Comparison of ENCODE assay signal across 8 cellular contexts in genomic region chr3:186108106-186108940, GRCh38. TPM values are rescaled to one million over a fixed set of nuclear protein-coding genes. Genes with fewer than 3 reads are reported as not detected.
DNase-seq lines count a peak whose midpoint lies in the region; ATAC-seq and TF ChIP-seq lines count a peak whose summit lies in the region.

No MANE protein-coding gene starts in this region.

- ATAC-seq in activated CD8-positive, alpha-beta T cell treated with anti-CD3 and anti-CD28 coated beads, Interleukin-2, amount 10 ng/mL, durations not matched to agents 7 days and 5 days, result no peak
- no peak for ATAC-seq in naive thymus-derived CD4-positive, alpha-beta T cell
- ATAC-seq in aorta (ENCODE audit: low FRiP score), result peak; percentile 13
- no peak for ATAC-seq in HG02884 (IDR thresholded peaks at IDR 0.05; ENCODE audit: unreplicated experiment)

- H3K36me3 Mint-ChIP-seq in activated CD8-positive, alpha-beta T cell treated with anti-CD3 and anti-CD28 coated beads, Interleukin-2, amount 10 ng/mL, durations not matched to agents 7 days and 5 days (ENCODE audit: low read depth), result no peaks in the 10 kb centered on the region
- no peaks in the 10 kb centered on the region for H3K36me3 Mint-ChIP-seq in naive thymus-derived CD4-positive, alpha-beta T cell

- H3K4me3 ChIP-seq in NB4 (ENCODE audit: low read depth, low read length), result peak overlapping the region; percentile 81
- H3K4me3 ChIP-seq in naive thymus-derived CD4-positive, alpha-beta T cell (ENCODE audit: low read length), result peak overlapping the region; percentile 71
- H3K4me3 ChIP-seq in aorta (ENCODE audit: low read length in 2 of 2), result peak overlapping the region; percentile 75 to 81

- POLR2A ChIA-PET in activated CD8-positive, alpha-beta T cell treated with anti-CD3 and anti-CD28 coated beads, Interleukin-2, amount 10 ng/mL, durations not matched to agents 7 days and 5 days (lab: Charles Lee), result no interaction called here
- POLR2A ChIA-PET in naive thymus-derived CD4-positive, alpha-beta T cell (lab: Charles Lee), result no interaction called here

- no peak for TF ChIP-seq POLR2A in NB4 (IDR thresholded peaks at IDR 0.05; ENCODE audit: extremely low read depth, insufficient read length)

- H3K27ac ChIP-seq in naive thymus-derived CD4-positive, alpha-beta T cell (ENCODE audit: low read depth, low read length), result no peak overlapping the region
- peak overlapping the region in 1 of 2 donors; percentile 23 for H3K27ac ChIP-seq in aorta (ENCODE audit: low read depth in 1 of 2, low read length in 2 of 2)

- H3K4me3 Mint-ChIP-seq in activated CD8-positive, alpha-beta T cell treated with anti-CD3 and anti-CD28 coated beads, Interleukin-2, amount 10 ng/mL, durations not matched to agents 7 days and 5 days, result peak overlapping the region; percentile 91
- peak overlapping the region; percentile 85 to 97 (median 88) for H3K4me3 Mint-ChIP-seq in naive thymus-derived CD4-positive, alpha-beta T cell

- WGBS in aorta, 2 donors, result 1% methylated on average over 67 to 69 of the region's 69 CpGs

- H3K9me3 Mint-ChIP-seq in activated CD8-positive, alpha-beta T cell treated with anti-CD3 and anti-CD28 coated beads, Interleukin-2, amount 10 ng/mL, durations not matched to agents 7 days and 5 days (ENCODE audit: insufficient read depth), result no peaks in the 10 kb centered on the region
- H3K9me3 Mint-ChIP-seq in naive thymus-derived CD4-positive, alpha-beta T cell, result peaks cover 0 to 5% (median 0%) of the 10 kb centered on the region in 11 donors

- H3K9me3 ChIP-seq in naive thymus-derived CD4-positive, alpha-beta T cell (ENCODE audit: control insufficient read depth in 2 of 3, low read length in 3 of 3), result no peaks in the 10 kb centered on the region
- no peaks in the 10 kb centered on the region for H3K9me3 ChIP-seq in aorta (ENCODE audit: control insufficient read depth, low read length)

- H3K4me1 Mint-ChIP-seq in activated CD8-positive, alpha-beta T cell treated with anti-CD3 and anti-CD28 coated beads, Interleukin-2, amount 10 ng/mL, durations not matched to agents 7 days and 5 days (ENCODE audit: low read depth), result peaks cover 36% of the 10 kb centered on the region
- peaks cover 34 to 38% (median 38%) of the 10 kb centered on the region in 7 donors for H3K4me1 Mint-ChIP-seq in naive thymus-derived CD4-positive, alpha-beta T cell

- H3K27ac Mint-ChIP-seq in activated CD8-positive, alpha-beta T cell treated with anti-CD3 and anti-CD28 coated beads, Interleukin-2, amount 10 ng/mL, durations not matched to agents 7 days and 5 days, result no peak overlapping the region
- peak overlapping the region in 1 of 9 donors; percentile 59 for H3K27ac Mint-ChIP-seq in naive thymus-derived CD4-positive, alpha-beta T cell

- H3K27me3 ChIP-seq in naive thymus-derived CD4-positive, alpha-beta T cell (ENCODE audit: control insufficient read depth in 2 of 2, insufficient read depth in 2 of 2, low read length in 2 of 2), result peaks cover 22 to 54% of the 10 kb centered on the region in 2 donors
- no peaks in the 10 kb centered on the region for H3K27me3 ChIP-seq in aorta (ENCODE audit: control insufficient read depth in 1 of 2, insufficient read depth in 2 of 2, low read length in 1 of 2)

- H3K4me1 ChIP-seq in naive thymus-derived CD4-positive, alpha-beta T cell (ENCODE audit: control insufficient read depth in 2 of 2, insufficient read depth in 2 of 2, low read length in 2 of 2), result peaks cover 23 to 35% of the 10 kb centered on the region in 2 donors
- no peaks in the 10 kb centered on the region for H3K4me1 ChIP-seq in aorta (ENCODE audit: control insufficient read depth in 1 of 2, insufficient read depth in 2 of 2, low read length in 2 of 2)

- peaks cover 83% of the 10 kb centered on the region for H3K27me3 Mint-ChIP-seq in activated CD8-positive, alpha-beta T cell treated with anti-CD3 and anti-CD28 coated beads, Interleukin-2, amount 10 ng/mL, durations not matched to agents 7 days and 5 days (ENCODE audit: low read depth)
- H3K27me3 Mint-ChIP-seq in naive thymus-derived CD4-positive, alpha-beta T cell, result peaks cover 82 to 87% (median 86%) of the 10 kb centered on the region in 5 donors

- CTCF ChIA-PET in activated CD8-positive, alpha-beta T cell treated with anti-CD3 and anti-CD28 coated beads, Interleukin-2, amount 10 ng/mL, durations not matched to agents 7 days and 5 days (lab: Charles Lee), result no interaction called here
- CTCF ChIA-PET in naive thymus-derived CD4-positive, alpha-beta T cell (lab: Charles Lee), result no interaction called here

- no peaks in the 10 kb centered on the region for H3K36me3 ChIP-seq in naive thymus-derived CD4-positive, alpha-beta T cell (ENCODE audit: control insufficient read depth in 2 of 3, insufficient read depth in 3 of 3, low read length in 3 of 3)
- H3K36me3 ChIP-seq in aorta (ENCODE audit: control insufficient read depth in 1 of 2, insufficient read depth in 2 of 2, low read length in 1 of 2), result peaks cover 0 to 1% of the 10 kb centered on the region in 2 donors

- DNase-seq in NCI-H1436 (lab: John Stamatoyannopoulos, UW) (peak; percentile 84), NCI-H1436 treated with DMSO at 0.1 percent for 48 hours (lab: John Stamatoyannopoulos, UW) (no peak), NB4 (ENCODE audit: low read depth) (peak; percentile 85), fibroblast of gingiva (ENCODE audit: low read depth) (peak; percentile 49), aorta (peak; percentile 66 to 85)
- DNase-seq in activated CD8-positive, alpha-beta T cell treated with anti-CD3 and anti-CD28 coated beads, Interleukin-2, amount 10 ng/mL, durations not matched to agents 7 days and 5 days, result peak; percentile 41
- DNase-seq in naive thymus-derived CD4-positive, alpha-beta T cell, result peak in 4 of 9 donors; percentile 13 to 41 (median 25)

- intact Hi-C loops in naive thymus-derived CD4-positive, alpha-beta T cell (cut with micrococcal nuclease), result loop anchor here (2.0 to 10.0 kb wide), 14 partner anchors 42 to 718 kb away; partner anchors contain the start of genes SENP2 (in 2 of the 2), TBCCD1 (in 2 of the 2), TRA2B (in 2 of the 2) and EIF4A2 (in 1 of the 2)
- intact Hi-C loops in aorta (cut with DNase I), result loop anchor here (5.0 kb wide), 2 partner anchors 126 to 129 kb away; no protein-coding TSS in a partner anchor

- no peak for TF ChIP-seq CTCF in NB4 (IDR thresholded peaks at IDR 0.05; ENCODE audit: low read depth, low read length)

RNA-seq across cellular contexts. Expression of gene ETV5, which starts 0.6 kb away (rescaled TPM):
- under 1 TPM; 0.52 to 0.97 TPM for total RNA-seq in activated CD8-positive, alpha-beta T cell treated with anti-CD3 and anti-CD28 coated beads, Interleukin-2, amount 10 ng/mL, durations not matched to agents 7 days and 5 days
- total RNA-seq in naive thymus-derived CD4-positive, alpha-beta T cell, result 1 to 10 TPM in 2 of 5 experiments, under 1 TPM in 2, not detected in 1; 0.56 to 2.3 (median 0.97) TPM
- polyA plus RNA-seq in naive thymus-derived CD4-positive, alpha-beta T cell, result not detected
- total RNA-seq in aorta, result 10 to 100 TPM; 25.5 to 34.0 TPM
- polyA plus RNA-seq in aorta, result 1 to 10 TPM; 7.6 to 8.7 TPM

Comparison
In these comparisons a context has a peak if more than half of its experiments do, and no peak if none do; other contexts are left out.
1. RNA of gene ETV5, which starts 0.6 kb away (total RNA-seq): 25.5 to 34.0 TPM in aorta; 0.52 to 0.97 TPM in activated CD8-positive, alpha-beta T cell treated with anti-CD3 and anti-CD28 coated beads, Interleukin-2, amount 10 ng/mL, durations not matched to agents 7 days and 5 days and 0.56 to 2.3 TPM in naive thymus-derived CD4-positive, alpha-beta T cell; every median in the first group is over 4 times any median in the second.
2. Peak in every context shown above with its lines, with median percentiles within 50 percentile points of each other: H3K4me3 ChIP-seq.